ENCODE assay signal across 8 cellular contexts in the genomic region with DNA sequence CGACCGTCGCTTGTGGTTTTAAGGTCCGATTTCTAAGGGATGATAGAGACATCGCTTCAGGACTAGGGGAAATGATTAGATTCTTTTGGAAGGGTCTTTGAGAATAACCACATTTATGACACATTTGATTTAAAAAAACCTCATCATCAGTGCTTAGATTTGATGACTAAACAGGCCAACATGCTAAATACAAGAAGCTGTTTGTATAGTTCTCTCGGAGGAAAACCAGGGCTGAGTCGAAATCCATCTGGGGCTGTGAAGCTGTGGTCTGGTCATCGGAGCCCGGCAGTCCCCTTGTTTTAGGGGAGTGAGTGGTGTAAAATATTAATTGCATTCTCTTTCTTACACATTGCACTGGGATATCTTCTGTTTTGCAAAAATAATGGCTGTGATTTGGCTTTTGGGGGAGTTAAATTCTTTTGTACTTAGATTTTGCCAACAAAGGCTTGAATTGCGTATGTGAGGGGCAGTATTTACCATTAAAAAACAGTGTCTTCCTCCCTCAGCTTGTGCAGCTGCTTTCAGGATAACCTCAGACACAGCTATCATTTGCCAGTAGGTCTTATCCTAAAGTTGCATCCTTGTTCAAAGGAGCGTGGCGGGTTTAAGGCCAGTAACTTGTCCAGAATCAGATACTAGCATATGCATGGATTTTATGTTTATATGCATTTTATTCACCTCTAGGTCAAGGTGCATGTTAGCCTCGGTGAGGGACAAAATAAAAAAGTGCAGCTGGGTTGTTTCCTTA. TPM values are rescaled to one million over a fixed set of nuclear protein-coding genes. Genes with fewer than 3 reads are reported as not detected.
DNase-seq lines count a peak whose midpoint lies in the region; ATAC-seq and TF ChIP-seq lines count a peak whose summit lies in the region.

No MANE protein-coding gene starts in this region.

- H3K27ac ChIP-seq in smooth muscle cell (ENCODE audit: low read depth): peak overlapping the region; percentile 76

- DNase-seq in Daoy (ENCODE audit: low read depth) (peak; percentile 31), left ventricle myocardium superior (no peak), smooth muscle cell (lab: John Stamatoyannopoulos, UW; ENCODE audit: unreplicated experiment) (no peak), medulla oblongata (ENCODE audit: extremely low spot score) (no peak), NOMO-1 (lab: John Stamatoyannopoulos, UW; ENCODE audit: unreplicated experiment in 2 of 2) (no peak)
- no peak for DNase-seq in activated CD4-positive, alpha-beta memory T cell treated with anti-CD3 and anti-CD28 coated beads for 36 hours
- DNase-seq in activated CD4-positive, alpha-beta T cell treated with anti-CD3 and anti-CD28 coated beads, Interleukin-2, amount 50 U/mL, for 48 hours: no peak

- ATAC-seq in HG02623 (IDR thresholded peaks at IDR 0.05; ENCODE audit: unreplicated experiment): peak; percentile 3
- peak; percentile 46 for ATAC-seq in left ventricle myocardium superior

- H3K9me3 ChIP-seq in smooth muscle cell (replicated peaks; ENCODE audit: low read depth): no peaks in the 10 kb centered on the region

- peaks cover 2% of the 10 kb centered on the region for H4K20me1 ChIP-seq in smooth muscle cell (ENCODE audit: low read depth)

- H3K36me3 Mint-ChIP-seq in activated CD4-positive, alpha-beta memory T cell treated with anti-CD3 and anti-CD28 coated beads for 36 hours: peaks cover 14% of the 10 kb centered on the region

- no peaks in the 10 kb centered on the region for H3K27me3 ChIP-seq in smooth muscle cell (ENCODE audit: low read depth)

- peaks cover 46% of the 10 kb centered on the region for H3K4me1 ChIP-seq in smooth muscle cell (ENCODE audit: low read depth)

- POLR2A ChIA-PET in activated CD4-positive, alpha-beta memory T cell treated with anti-CD3 and anti-CD28 coated beads for 36 hours (lab: Charles Lee): interaction anchor here (0.8 to 3.6 kb wide), 19 partner anchors 9 to 128 kb away, joined by 3 to 64 read pairs (median 4); partner anchors contain the start of gene RTRAF

- peaks cover 4% of the 10 kb centered on the region for H3K9me3 Mint-ChIP-seq in activated CD4-positive, alpha-beta memory T cell treated with anti-CD3 and anti-CD28 coated beads for 36 hours

- H3K36me3 ChIP-seq in smooth muscle cell (ENCODE audit: low read depth): no peaks in the 10 kb centered on the region

- H2AFZ ChIP-seq in smooth muscle cell (ENCODE audit: low read depth): peak overlapping the region; percentile 89

- CTCF ChIA-PET in activated CD4-positive, alpha-beta memory T cell treated with anti-CD3 and anti-CD28 coated beads for 36 hours (lab: Charles Lee): interaction anchor here (0.6 to 3.8 kb wide), 10 partner anchors 8 to 209 kb away, joined by 3 to 26 read pairs (median 5); partner anchors contain the start of gene FRMD6

- peak overlapping the region; percentile 66 for H3K4me3 ChIP-seq in smooth muscle cell

- peaks cover 52% of the 10 kb centered on the region for H3K4me1 Mint-ChIP-seq in activated CD4-positive, alpha-beta memory T cell treated with anti-CD3 and anti-CD28 coated beads for 36 hours (ENCODE audit: low read depth)

- no peaks in the 10 kb centered on the region for H3F3A ChIP-seq in smooth muscle cell (ENCODE audit: low read depth)

- no peaks in the 10 kb centered on the region for H3K27me3 Mint-ChIP-seq in activated CD4-positive, alpha-beta memory T cell treated with anti-CD3 and anti-CD28 coated beads for 36 hours

- WGBS in smooth muscle cell (ENCODE audit: low lambda C conversion rate): 5% methylated on average over 13 of the region's 13 CpGs

- peaks cover 50% of the 10 kb centered on the region for H3K79me2 ChIP-seq in smooth muscle cell (ENCODE audit: low read depth)

- H3K9ac ChIP-seq in smooth muscle cell (ENCODE audit: low read depth): peak overlapping the region; percentile 70

- intact Hi-C loops in activated CD4-positive, alpha-beta memory T cell treated with anti-CD3 and anti-CD28 coated beads for 36 hours (cut with micrococcal nuclease): loop anchor here (1.0 to 10.0 kb wide), 6 partner anchors 8 to 694 kb away; partner anchors contain the start of genes FRMD6, GPR137C, RTRAF and TXNDC16
- intact Hi-C loops in left ventricle myocardium superior (cut with micrococcal nuclease): no loop called here

- H3K4me2 ChIP-seq in smooth muscle cell: peak overlapping the region; percentile 90

- H3K27ac Mint-ChIP-seq in activated CD4-positive, alpha-beta memory T cell treated with anti-CD3 and anti-CD28 coated beads for 36 hours: peak overlapping the region; percentile 96

- H3K4me3 Mint-ChIP-seq in activated CD4-positive, alpha-beta memory T cell treated with anti-CD3 and anti-CD28 coated beads for 36 hours: peak overlapping the region; percentile 96

- no peak for TF ChIP-seq CTCF in smooth muscle cell (IDR thresholded peaks at IDR 0.05; ENCODE audit: borderline replicate concordance, insufficient read depth, poor library complexity, severe bottlenecking)

RNA-seq across cellular contexts. Expression of gene GNG2, which starts 0.6 kb away (rescaled TPM):
- 8.6 and 10.2 TPM in 2 replicates for total RNA-seq in Daoy (2014; rRNA removed; shearing (Covaris generic))
- total RNA-seq in activated CD4-positive, alpha-beta memory T cell treated with anti-CD3 and anti-CD28 coated beads for 36 hours: 100 to 1,000 TPM; 146 TPM
- total RNA-seq in left ventricle myocardium superior: 10.3 TPM
- total RNA-seq in smooth muscle cell: 128 and 132 TPM in 2 replicates
- polyA plus RNA-seq in smooth muscle cell: 61.5 and 83.6 TPM in 2 replicates

Comparison
In these comparisons a context has a peak if more than half of its experiments do, and no peak if none do; other contexts are left out.
1. RNA of gene GNG2, which starts 0.6 kb away (total RNA-seq): 146 TPM in activated CD4-positive, alpha-beta memory T cell treated with anti-CD3 and anti-CD28 coated beads for 36 hours and 128 to 132 TPM in smooth muscle cell; 10.3 TPM in left ventricle myocardium superior (single experiment) and 8.6 to 10.2 TPM in Daoy; every median in the first group is over 10 times any median in the second.